8 cellular contexts compared by ENCODE assay signal in the genomic region with DNA sequence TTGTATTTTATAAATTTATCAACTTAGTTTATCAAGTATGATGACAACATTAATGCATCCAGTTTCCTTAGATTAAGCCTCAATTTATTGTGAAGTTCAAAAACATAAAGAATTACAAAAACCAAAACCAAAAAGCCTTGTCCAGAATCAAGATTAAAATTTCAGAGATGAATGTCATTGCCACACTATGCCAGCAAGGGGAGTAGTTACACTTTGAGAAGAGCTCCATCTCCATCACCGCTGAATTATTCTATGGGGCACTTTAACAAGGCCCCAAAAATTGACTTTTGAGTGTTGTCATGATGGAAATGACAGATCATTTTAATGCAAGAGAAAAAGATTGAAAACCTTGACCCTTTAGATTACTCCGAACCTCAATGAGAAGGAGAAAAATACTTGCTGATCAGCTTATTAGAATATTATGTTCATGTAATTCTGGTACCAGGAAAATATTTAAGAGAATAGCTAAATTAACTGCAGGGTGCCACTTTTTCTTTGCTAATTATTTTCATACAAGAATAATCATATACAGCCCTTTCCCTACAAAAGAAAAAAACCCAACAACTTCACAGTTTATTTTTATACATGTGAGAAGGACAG.
A peak's percentile ranks its signal among the peaks of the same experiment; 100 is the strongest.
DNase-seq lines count a peak whose midpoint lies in the region; ATAC-seq, FAIRE-seq and TF ChIP-seq lines count a peak whose summit lies in the region.

No MANE protein-coding gene starts in this region.

- no peak overlapping the region for H3K27ac ChIP-seq in DOHH2 (ENCODE audit: low read depth, low read length)
- H3K27ac ChIP-seq in CD8-positive, alpha-beta memory T cell (ENCODE audit: low read depth, low read length), result no peak overlapping the region

- no peak overlapping the region for H3K4me3 ChIP-seq in DOHH2 (ENCODE audit: low read length)
- H3K4me3 ChIP-seq in CD8-positive, alpha-beta memory T cell (ENCODE audit: low read length), result no peak overlapping the region

- H3K9me3 Mint-ChIP-seq in CD8-positive, alpha-beta memory T cell, result peaks cover 0 to 12% (median 1%) of the 10 kb centered on the region in 5 donors

- FAIRE-seq in islet of Langerhans (lab: Jason Lieb, UNC), result peak; percentile 98

- no peaks in the 10 kb centered on the region for H3K36me3 Mint-ChIP-seq in CD8-positive, alpha-beta memory T cell

- H3K9me3 ChIP-seq in DOHH2 (ENCODE audit: control insufficient read depth, insufficient read depth, low read length), result no peaks in the 10 kb centered on the region
- no peaks in the 10 kb centered on the region for H3K9me3 ChIP-seq in CD8-positive, alpha-beta memory T cell (ENCODE audit: low read length)

- H3K27ac Mint-ChIP-seq in CD8-positive, alpha-beta memory T cell, result no peak overlapping the region

- no peaks in the 10 kb centered on the region for H3K36me3 ChIP-seq in DOHH2 (ENCODE audit: control insufficient read depth, low read length)
- H3K36me3 ChIP-seq in CD8-positive, alpha-beta memory T cell (ENCODE audit: insufficient read depth, low read length), result no peaks in the 10 kb centered on the region

- peak; percentile 13 for DNase-seq in SKM-1 treated with dmso at 0.1 percent for 144 hours (lab: John Stamatoyannopoulos, UW; ENCODE audit: unreplicated experiment)
- DNase-seq in stimulated activated CD4-positive, alpha-beta T cell treated with anti-CD3 and anti-CD28 coated beads, Interleukin-4, amount 100 ng/mL, for 4 hours, result no peak
- DNase-seq in CD8-positive, alpha-beta memory T cell, result no peak
- no peak for DNase-seq in stimulated activated CD4-positive, alpha-beta T cell treated with anti-CD3 and anti-CD28 coated beads, Interleukin-1b, Interleukin-23, amount 100 ng/mL, for 48 hours

- H3K27me3 Mint-ChIP-seq in CD8-positive, alpha-beta memory T cell, result no peaks in the 10 kb centered on the region

- no peaks in the 10 kb centered on the region for H3K4me1 ChIP-seq in DOHH2 (ENCODE audit: control insufficient read depth, low read length)
- no peaks in the 10 kb centered on the region for H3K4me1 ChIP-seq in CD8-positive, alpha-beta memory T cell (ENCODE audit: insufficient read depth, low read length)

- H3K4me1 Mint-ChIP-seq in CD8-positive, alpha-beta memory T cell, result no peaks in the 10 kb centered on the region

- ATAC-seq in HG02798 (IDR thresholded peaks at IDR 0.05; ENCODE audit: poor library complexity, unreplicated experiment), result peak; percentile 48
- ATAC-seq in HG03521 (IDR thresholded peaks at IDR 0.05; ENCODE audit: unreplicated experiment), result no peak

- H3K27me3 ChIP-seq in DOHH2 (ENCODE audit: control insufficient read depth, low read length), result no peaks in the 10 kb centered on the region
- H3K27me3 ChIP-seq in CD8-positive, alpha-beta memory T cell (ENCODE audit: insufficient read depth, low read length, poor library complexity, severe bottlenecking), result no peaks in the 10 kb centered on the region

- H4K20me1 ChIP-seq in DOHH2 (ENCODE audit: control insufficient read depth, insufficient read depth, low read depth, low read length), result no peaks in the 10 kb centered on the region

- peak; percentile 64 for TF ChIP-seq CTCF in DOHH2 (IDR thresholded peaks at IDR 0.05; ENCODE audit: low read depth, low read length, poor library complexity, severe bottlenecking)

- POLR2A ChIA-PET in CD8-positive, alpha-beta memory T cell (lab: Charles Lee), result no interaction called here

- CTCF ChIA-PET in CD8-positive, alpha-beta memory T cell (lab: Charles Lee), result no interaction called here

- H3K4me3 Mint-ChIP-seq in CD8-positive, alpha-beta memory T cell, result no peak overlapping the region

- H3K79me2 ChIP-seq in DOHH2 (ENCODE audit: control insufficient read depth, low read length), result no peaks in the 10 kb centered on the region

- no peaks in the 10 kb centered on the region for H3K9me2 ChIP-seq in DOHH2 (replicated peaks; ENCODE audit: control insufficient read depth, low read length)

- H3K4me2 ChIP-seq in DOHH2 (ENCODE audit: low read length), result no peak overlapping the region

- H3F3A ChIP-seq in DOHH2 (ENCODE audit: control insufficient read depth, insufficient read depth), result no peaks in the 10 kb centered on the region
